Comparison of ENCODE assay signal across 26 cellular contexts in the genomic region with DNA sequence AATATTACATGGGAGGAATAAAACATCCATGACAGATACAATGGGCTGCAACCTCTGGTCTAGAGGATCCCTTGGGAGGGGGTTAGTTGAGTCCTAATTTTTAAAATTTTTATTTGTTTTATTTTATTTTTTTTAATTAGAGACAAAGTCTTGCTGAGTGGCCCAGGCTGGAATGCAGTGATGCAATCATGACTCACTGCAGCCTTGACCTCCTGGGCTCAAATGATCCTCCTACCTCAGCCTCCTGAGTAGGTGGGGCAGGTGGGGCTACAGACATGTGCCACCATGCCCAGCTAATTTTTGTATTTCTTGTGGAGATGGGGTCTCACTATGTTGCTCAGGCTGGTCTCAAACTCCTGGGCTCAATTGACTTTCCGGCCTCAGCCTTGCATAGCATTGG. TPM values are rescaled to one million over a fixed set of nuclear protein-coding genes. Genes with fewer than 3 reads are reported as not detected.
DNase-seq lines count a peak whose midpoint lies in the region; ATAC-seq and TF ChIP-seq lines count a peak whose summit lies in the region.
"Had no signal": no experiment of that assay in that cellular context is flagged by ENCODE, and none has a peak within 500 bp of the region (broad histone marks: within the 10 kb centered on the region; RNA-seq: fewer than 3 reads in every experiment).

No MANE protein-coding gene starts in this region.

- H4K91ac ChIP-seq in trophoblast cell (ENCODE audit: low read depth, low read length), result no peak overlapping the region

- no peaks in the 10 kb centered on the region for H3K36me3 ChIP-seq in HCT116 (ENCODE audit: control insufficient read depth in 1 of 2, insufficient read depth in 2 of 2, low read length in 2 of 2)
- no peaks in the 10 kb centered on the region for H3K36me3 ChIP-seq in RWPE2 (ENCODE audit: low read depth)
- no peaks in the 10 kb centered on the region for H3K36me3 ChIP-seq in trophoblast cell (ENCODE audit: control insufficient read depth in 1 of 2, insufficient read depth in 2 of 2, low read length in 2 of 2)
- H3K36me3 ChIP-seq: ascending aorta, BE2C, colonic mucosa, gastrocnemius medialis, sigmoid colon, thoracic aorta had no signal

- H3K14ac ChIP-seq in trophoblast cell (ENCODE audit: low read length), result no peak overlapping the region

- intact Hi-C loops in HCT116 (cut with micrococcal nuclease), result loop anchor here (10.0 kb wide), 1 partner anchor 952 kb away; no protein-coding TSS in a partner anchor

- H3K79me2 ChIP-seq in HCT116 (ENCODE audit: insufficient read depth, low read length) (no peaks in the 10 kb centered on the region), trophoblast cell (ENCODE audit: control insufficient read depth, insufficient read depth, low read length, poor library complexity) (no peaks in the 10 kb centered on the region)

- H3K9me3 ChIP-seq in HCT116 (ENCODE audit: control insufficient read depth in 1 of 2, insufficient read depth in 1 of 2, low read depth in 1 of 2, low read length in 2 of 2), result no peaks in the 10 kb centered on the region
- H3K9me3 ChIP-seq in RWPE2 (ENCODE audit: severe bottlenecking), result no peaks in the 10 kb centered on the region
- no peaks in the 10 kb centered on the region for H3K9me3 ChIP-seq in trophoblast cell (ENCODE audit: insufficient read depth, low read depth, low read length)
- H3K9me3 ChIP-seq: ascending aorta, BE2C, Caco-2, colonic mucosa, gastrocnemius medialis, sigmoid colon, thoracic aorta had no signal

- RAD21 ChIA-PET in HCT116 (lab: Charles Lee; ENCODE audit: low non-redundant PET in 1 of 2, low total read pairs in 2 of 2, uncharacterized antibody in 2 of 2, unreplicated experiment in 2 of 2), result no interaction called here

- H3K27ac ChIP-seq in HCT116 (ENCODE audit: low read depth, low read length), result no peak overlapping the region
- H3K27ac ChIP-seq in RWPE2 (ENCODE audit: poor library complexity, severe bottlenecking), result peak overlapping the region; percentile 56
- no peak overlapping the region for H3K27ac ChIP-seq in trophoblast cell (ENCODE audit: low read depth, low read length)
- H3K27ac ChIP-seq: ascending aorta, colonic mucosa, gastrocnemius medialis, HL-60, KMS-11, sigmoid colon, thoracic aorta, VCaP had no signal

- H3K9ac ChIP-seq in HCT116 (ENCODE audit: low read length) (no peak overlapping the region), trophoblast cell (ENCODE audit: low read length) (no peak overlapping the region)
- H3K9ac ChIP-seq: KMS-11 had no signal

- H2AFZ ChIP-seq in HCT116 (ENCODE audit: low read depth, low read length, poor library complexity, severe bottlenecking), result no peak overlapping the region
- H2AFZ ChIP-seq in trophoblast cell (ENCODE audit: insufficient read depth, low read length, poor library complexity), result no peak overlapping the region

- no CpG with 5 or more reads among the region's 1 CpG for WGBS in trophoblast cell (ENCODE audit: extremely low coverage, insufficient coverage, insufficient read length)

- no peaks in the 10 kb centered on the region for H3K9me2 ChIP-seq in HCT116 (ENCODE audit: insufficient read depth)

- H2AK5ac ChIP-seq in trophoblast cell (ENCODE audit: low read length), result no peak overlapping the region

- H3K23ac ChIP-seq in trophoblast cell (ENCODE audit: low read length), result no peak overlapping the region

- TF ChIP-seq CTCF in HCT116 (IDR thresholded peaks at IDR 0.05 in 2 of 3, conservative IDR thresholded peaks at IDR 0.05 in 1 of 3; ENCODE audit: borderline replicate concordance in 1 of 3, insufficient read depth in 1 of 3, low read depth in 2 of 3, low read length in 2 of 3) (no peak), RWPE2 (IDR thresholded peaks at IDR 0.05; ENCODE audit: poor library complexity, severe bottlenecking) (no peak), epithelial cell of proximal tubule (conservative IDR thresholded peaks at IDR 0.05; ENCODE audit: low read depth, low read length) (no peak)

- H3K79me1 ChIP-seq in trophoblast cell (ENCODE audit: low read length), result no peaks in the 10 kb centered on the region

- POLR2A ChIA-PET in HCT116 (lab: Charles Lee), result no interaction called here

- no peak for TF ChIP-seq RAD21 in HCT116 (IDR thresholded peaks at IDR 0.05; ENCODE audit: low read depth)

- BruUV-seq in HCT116 (replicated peaks; lab: Mats Ljungman, UMichigan), result no TSS peak

- no peak overlapping the region for H3K18ac ChIP-seq in trophoblast cell (ENCODE audit: low read length)

- DNase-seq in HCT116 (ENCODE audit: low read depth, low spot score) (no peak), RWPE2 (ENCODE audit: low spot score) (no peak), epithelial cell of proximal tubule (ENCODE audit: low read depth) (peak; percentile 10), trophoblast cell (peak; percentile 42 to 54), DMS 273 treated with DMSO at 0.1 percent for 48 hours (lab: John Stamatoyannopoulos, UW) (no peak), GM19240 (ENCODE audit: insufficient read length, low spot score) (no peak)
- DNase-seq: activated CD4-positive, alpha-beta memory T cell treated with anti-CD3 and anti-CD28 coated beads for 36 hours; activated naive CD4-positive, alpha-beta T cell treated with anti-CD3 and anti-CD28 coated beads, Interleukin-2, amount 10 ng/mL, durations not matched to agents 7 days and 5 days; activated T-cell treated with anti-CD3 and anti-CD28 coated beads, Interleukin-2, amount 50 U/mL, for 1 hour; BE2C; Caco-2; colonic mucosa; gastrocnemius medialis; H7; midbrain; NCI-H2107; posterior cingulate gyrus; sigmoid colon had no signal

- no peak overlapping the region for H2BK5ac ChIP-seq in trophoblast cell (ENCODE audit: low read depth, low read length, poor library complexity)

- peak; percentile 69 for ATAC-seq in HCT116
- ATAC-seq in RWPE2 (ENCODE audit: low read depth), result peak; percentile 69
- no peak for ATAC-seq in HG02798 (IDR thresholded peaks at IDR 0.05; ENCODE audit: poor library complexity, unreplicated experiment)
- ATAC-seq: gastrocnemius medialis; Right ventricle myocardium inferior; stimulated activated memory B cell treated with anti-CD40 and anti-IgM and Interleukin-4, amounts not matched to agents 10 μg/mL and 1 μg/mL and 100 μg/mL, for 72 hours had no signal

- TF ChIP-seq POLR2A in HCT116 (IDR thresholded peaks at IDR 0.05; ENCODE audit: borderline replicate concordance, extremely low read depth, insufficient read depth, insufficient read length), result no peak

- H3K4me3 ChIP-seq in HCT116 (replicated peaks in 1 of 2; ENCODE audit: low read depth in 1 of 2, low read length in 2 of 2), result no peak overlapping the region
- H3K4me3 ChIP-seq in RWPE2 (ENCODE audit: severe bottlenecking), result no peak overlapping the region
- no peak overlapping the region for H3K4me3 ChIP-seq in epithelial cell of proximal tubule (ENCODE audit: low read depth, low read length)
- no peak overlapping the region for H3K4me3 ChIP-seq in trophoblast cell (ENCODE audit: low read depth, low read length)
- H3K4me3 ChIP-seq: ascending aorta, colonic mucosa, gastrocnemius medialis, sigmoid colon, thoracic aorta had no signal

- CTCF ChIA-PET in HCT116 (lab: Charles Lee), result no interaction called here

- H2BK12ac ChIP-seq in trophoblast cell (ENCODE audit: low read length), result no peak overlapping the region

- H4K8ac ChIP-seq in trophoblast cell (ENCODE audit: low read depth, low read length), result no peak overlapping the region

- H3K4me1 ChIP-seq in HCT116 (ENCODE audit: control insufficient read depth in 1 of 2, insufficient read depth in 2 of 2, low read length in 2 of 2), result peaks cover 4 to 17% of the 10 kb centered on the region in 2 experiments; a peak in 3 of 4 replicates
- peaks cover 25% of the 10 kb centered on the region for H3K4me1 ChIP-seq in RWPE2 (ENCODE audit: insufficient read depth, poor library complexity, severe bottlenecking)
- no peaks in the 10 kb centered on the region for H3K4me1 ChIP-seq in trophoblast cell (ENCODE audit: control insufficient read depth in 1 of 2, insufficient read depth in 2 of 2, low read length in 2 of 2)
- H3K4me1 ChIP-seq: ascending aorta, BE2C, Caco-2, colonic mucosa, gastrocnemius medialis, sigmoid colon had no signal

- H3K4ac ChIP-seq in trophoblast cell (ENCODE audit: low read depth, low read length), result no peak overlapping the region

- H3K27me3 ChIP-seq in HCT116 (ENCODE audit: insufficient read depth, low read length), result no peaks in the 10 kb centered on the region
- no peaks in the 10 kb centered on the region for H3K27me3 ChIP-seq in RWPE2 (ENCODE audit: insufficient read depth, poor library complexity, severe bottlenecking)
- no peaks in the 10 kb centered on the region for H3K27me3 ChIP-seq in trophoblast cell (ENCODE audit: insufficient read depth, low read length)
- H3K27me3 ChIP-seq: ascending aorta, BE2C, colonic mucosa, gastrocnemius medialis, sigmoid colon had no signal

- H3K4me2 ChIP-seq in HCT116 (ENCODE audit: low read length) (peak overlapping the region; percentile 35; the same call in 1 of the 2 replicates), trophoblast cell (ENCODE audit: low read length) (no peak overlapping the region)
- H3K4me2 ChIP-seq: KMS-11 had no signal

- H2BK120ac ChIP-seq in trophoblast cell (ENCODE audit: insufficient read depth, low read length, poor library complexity), result no peak overlapping the region

- no peaks in the 10 kb centered on the region for H4K20me1 ChIP-seq in HCT116 (ENCODE audit: insufficient read depth)

- no peak overlapping the region for H4K12ac ChIP-seq in trophoblast cell (ENCODE audit: low read depth, low read length)

TF ChIP-seq in HCT116, 20 proteins besides CTCF, POLR2A, EP300 and RAD21 (continues in another document):
- peak; percentile 71; the same call in 1 of the 2 replicates for TF ChIP-seq CBX3 (IDR thresholded peaks at IDR 0.05; ENCODE audit: low read depth)
- no peak for TF ChIP-seq YY1 (IDR thresholded peaks at IDR 0.05; ENCODE audit: extremely low read depth, insufficient replicate concordance, low read depth, low read length)
- TF ChIP-seq EZH2phosphoT487 (IDR thresholded peaks at IDR 0.05; ENCODE audit: borderline replicate concordance), result no peak
- TF ChIP-seq CEBPB (IDR thresholded peaks at IDR 0.05; ENCODE audit: low read depth), result peak; percentile 84
- TF ChIP-seq JUND (IDR thresholded peaks at IDR 0.05), result peak; percentile 72
- peak; percentile 91 for TF ChIP-seq FOSL1 (IDR thresholded peaks at IDR 0.05; ENCODE audit: low read depth)
- TF ChIP-seq SP1 (IDR thresholded peaks at IDR 0.05; ENCODE audit: low read depth), result 0 out of 2 replicates have a peak, but pooled peaks have one; percentile 29
- TF ChIP-seq ELF1 (IDR thresholded peaks at IDR 0.05; ENCODE audit: borderline replicate concordance, low read depth), result no peak
- 0 out of 2 replicates have a peak, but pooled peaks have one; percentile 17 for TF ChIP-seq POLR2AphosphoS5 (IDR thresholded peaks at IDR 0.05; ENCODE audit: low read depth, low read length)
- peak; percentile 34; the same call in 1 of the 2 replicates for TF ChIP-seq MAX (IDR thresholded peaks at IDR 0.05)

RNA-seq across cellular contexts. Expression of gene FDX1, which starts 43.1 kb away (rescaled TPM):
- total RNA-seq in HCT116 (2021; ENCODE audit: unreplicated experiment) (14.5 TPM), epithelial cell of proximal tubule (14.2 and 15.2 TPM in 2 replicates)
- 6.0 and 7.0 TPM in 2 replicates for polyA plus RNA-seq in HCT116 (2012)
- 56.2 and 62.4 TPM in 2 replicates for polyA plus RNA-seq in trophoblast cell (2013)

Comparison
In these comparisons a context has a peak if more than half of its experiments do, and no peak if none do; other contexts are left out.
1. DNase-seq: peak in epithelial cell of proximal tubule (single experiment) and trophoblast cell (2 of 2); none in HCT116 (single experiment), RWPE2 (single experiment), DMS 273 treated with DMSO at 0.1 percent for 48 hours (single experiment) and GM19240 (single experiment).